ENCODE assay signal across 35 cellular contexts in genomic region chr1:89322402-89322801, GRCh38. TPM values are rescaled to one million over a fixed set of nuclear protein-coding genes. Genes with fewer than 3 reads are reported as not detected.
"Had no signal": no experiment of that assay in that cellular context is flagged by ENCODE, and none has a peak within 500 bp of the region (broad histone marks: within the 10 kb centered on the region; RNA-seq: fewer than 3 reads in every experiment).

No MANE protein-coding gene starts in this region.

- H3K9me3 ChIP-seq: adrenal gland, colonic mucosa, esophagus squamous epithelium had no signal

- H3K4me1 ChIP-seq: adrenal gland, breast epithelium, colonic mucosa, esophagus squamous epithelium had no signal

- ATAC-seq: activated CD4-positive, alpha-beta T cell treated with anti-CD3 and anti-CD28 coated beads for 36 hours; activated CD8-positive, alpha-beta memory T cell treated with anti-CD3 and anti-CD28 coated beads, Interleukin-2, amount 10 ng/mL, durations not matched to agents 7 days and 5 days; activated CD8-positive, alpha-beta T cell treated with anti-CD3 and anti-CD28 coated beads, Interleukin-2, amount 10 ng/mL, durations not matched to agents 7 days and 5 days; activated naive CD8-positive, alpha-beta T cell treated with anti-CD3 and anti-CD28 coated beads, Interleukin-2, amount 50 U/mL, for 24 hours had no signal

- H3K27ac Mint-ChIP-seq: activated CD4-positive, alpha-beta memory T cell treated with anti-CD3 and anti-CD28 coated beads for 36 hours; activated CD4-positive, alpha-beta T cell treated with anti-CD3 and anti-CD28 coated beads for 36 hours; activated CD4-positive, alpha-beta T cell treated with anti-CD3 and anti-CD28 coated beads, Interleukin-2, amount 10 ng/mL, durations not matched to agents 24 days and 14 days; activated CD8-positive, alpha-beta memory T cell treated with anti-CD3 and anti-CD28 coated beads, Interleukin-2, amount 10 ng/mL, durations not matched to agents 7 days and 5 days; activated CD8-positive, alpha-beta T cell treated with anti-CD3 and anti-CD28 coated beads, Interleukin-2, amount 10 ng/mL, durations not matched to agents 7 days and 5 days; activated naive CD4-positive, alpha-beta T cell treated with anti-CD3 and anti-CD28 coated beads for 36 hours; activated naive CD4-positive, alpha-beta T cell treated with anti-CD3 and anti-CD28 coated beads, Interleukin-2, amount 50 U/mL, for 24 hours; activated naive CD8-positive, alpha-beta T cell treated with anti-CD3 and anti-CD28 coated beads for 36 hours; activated naive CD8-positive, alpha-beta T cell treated with anti-CD3 and anti-CD28 coated beads, Interleukin-2, amount 50 U/mL, for 24 hours; activated T-helper 1 cell treated with anti-CD3 and anti-CD28 coated beads, Interleukin-12 subunit alpha, Interleukin-12 subunit beta, Interleukin-2, Interleukin-4 antibody, amounts not matched to agents 30 ng/mL and 10 ng/mL and 1 ng/mL, durations not matched to agents 14 hours and 24 hours and 36 hours; activated T-helper 2 cell treated with anti-CD3 and anti-CD28 coated beads, Interferon-gamma antibody, Interleukin-2, Interleukin-4, amounts not matched to agents 10 μg/mL and 5 μg/mL and 100 μg/mL, durations not matched to agents 14 hours and 24 hours and 36 hours; brain had no signal

- H3K36me3 ChIP-seq: adrenal gland, breast epithelium, colonic mucosa, esophagus squamous epithelium had no signal

- H3K4me3 Mint-ChIP-seq: activated CD4-positive, alpha-beta memory T cell treated with anti-CD3 and anti-CD28 coated beads for 36 hours; activated CD4-positive, alpha-beta T cell treated with anti-CD3 and anti-CD28 coated beads for 36 hours; activated CD4-positive, alpha-beta T cell treated with anti-CD3 and anti-CD28 coated beads, Interleukin-2, amount 10 ng/mL, durations not matched to agents 24 days and 14 days; activated CD8-positive, alpha-beta memory T cell treated with anti-CD3 and anti-CD28 coated beads, Interleukin-2, amount 10 ng/mL, durations not matched to agents 7 days and 5 days; activated CD8-positive, alpha-beta T cell treated with anti-CD3 and anti-CD28 coated beads, Interleukin-2, amount 10 ng/mL, durations not matched to agents 7 days and 5 days; activated naive CD4-positive, alpha-beta T cell treated with anti-CD3 and anti-CD28 coated beads for 36 hours; activated naive CD4-positive, alpha-beta T cell treated with anti-CD3 and anti-CD28 coated beads, Interleukin-2, amount 50 U/mL, for 24 hours; activated naive CD8-positive, alpha-beta T cell treated with anti-CD3 and anti-CD28 coated beads for 36 hours; activated naive CD8-positive, alpha-beta T cell treated with anti-CD3 and anti-CD28 coated beads, Interleukin-2, amount 50 U/mL, for 24 hours; activated T-helper 1 cell treated with anti-CD3 and anti-CD28 coated beads, Interleukin-12 subunit alpha, Interleukin-12 subunit beta, Interleukin-2, Interleukin-4 antibody, amounts not matched to agents 30 ng/mL and 10 ng/mL and 1 ng/mL, durations not matched to agents 14 hours and 24 hours and 36 hours; brain had no signal

- H3K27me3 ChIP-seq: adrenal gland, breast epithelium, colonic mucosa, esophagus squamous epithelium had no signal

- DNase-seq: activated CD4-positive, alpha-beta memory T cell treated with anti-CD3 and anti-CD28 coated beads for 36 hours; activated CD4-positive, alpha-beta T cell treated with anti-CD3 and anti-CD28 coated beads for 36 hours; activated CD4-positive, alpha-beta T cell treated with anti-CD3 and anti-CD28 coated beads, Interleukin-2, amount 10 ng/mL, durations not matched to agents 24 days and 14 days; activated CD4-positive, CD25-positive, alpha-beta regulatory T cell; activated CD4-positive, CD25-positive, alpha-beta regulatory T cell treated with anti-CD3 and anti-CD28 coated beads, Interleukin-2, amount 50 U/mL, for 72 hours; activated CD8-positive, alpha-beta memory T cell treated with anti-CD3 and anti-CD28 coated beads, Interleukin-2, amount 10 ng/mL, durations not matched to agents 7 days and 5 days; activated CD8-positive, alpha-beta memory T cell treated with anti-CD3 and anti-CD28 coated beads, Interleukin-2, amount 50 U/mL, for 4 hours; activated CD8-positive, alpha-beta T cell treated with anti-CD3 and anti-CD28 coated beads, Interleukin-2, amount 10 ng/mL, durations not matched to agents 7 days and 5 days; activated effector memory CD4-positive, alpha-beta T cell treated with anti-CD3 and anti-CD28 coated beads, Interleukin-2, amount 50 U/mL, for 16 hours; activated naive CD4-positive, alpha-beta T cell treated with anti-CD3 and anti-CD28 coated beads for 36 hours; activated naive CD8-positive, alpha-beta T cell treated with anti-CD3 and anti-CD28 coated beads for 36 hours; activated naive CD8-positive, alpha-beta T cell treated with anti-CD3 and anti-CD28 coated beads, Interleukin-2, amount 50 U/mL, for 24 hours; activated T-cell treated with anti-CD3 and anti-CD28 coated beads, Interleukin-2, amount 50 U/mL, for 1 hour; activated T-cell treated with anti-CD3 and anti-CD28 coated beads, Interleukin-2, amount 50 U/mL, for 48 hours; amygdala; aorta; caudate nucleus; colonic mucosa; effector CD8-positive, alpha-beta T cell; esophagus squamous epithelium; foreskin fibroblast; head of caudate nucleus; T-helper 2 cell had no signal

- H3K4me1 Mint-ChIP-seq: activated CD4-positive, alpha-beta T cell treated with anti-CD3 and anti-CD28 coated beads for 36 hours; activated CD8-positive, alpha-beta memory T cell treated with anti-CD3 and anti-CD28 coated beads, Interleukin-2, amount 10 ng/mL, durations not matched to agents 7 days and 5 days; activated naive CD8-positive, alpha-beta T cell treated with anti-CD3 and anti-CD28 coated beads for 36 hours; brain had no signal

- FAIRE-seq: endometrium, endothelial cell of umbilical vein, frontal cortex had no signal

- H3K27ac ChIP-seq: adrenal gland, breast epithelium, colonic mucosa, epithelial cell of prostate, esophagus squamous epithelium had no signal

- H3K27me3 Mint-ChIP-seq: activated CD4-positive, alpha-beta memory T cell treated with anti-CD3 and anti-CD28 coated beads for 36 hours; activated CD4-positive, alpha-beta T cell treated with anti-CD3 and anti-CD28 coated beads for 36 hours; activated CD4-positive, alpha-beta T cell treated with anti-CD3 and anti-CD28 coated beads, Interleukin-2, amount 10 ng/mL, durations not matched to agents 24 days and 14 days; activated CD8-positive, alpha-beta memory T cell treated with anti-CD3 and anti-CD28 coated beads, Interleukin-2, amount 10 ng/mL, durations not matched to agents 7 days and 5 days; activated naive CD4-positive, alpha-beta T cell treated with anti-CD3 and anti-CD28 coated beads, Interleukin-2, amount 50 U/mL, for 24 hours; activated naive CD8-positive, alpha-beta T cell treated with anti-CD3 and anti-CD28 coated beads for 36 hours; activated naive CD8-positive, alpha-beta T cell treated with anti-CD3 and anti-CD28 coated beads, Interleukin-2, amount 50 U/mL, for 24 hours; brain had no signal

- H3K4me3 ChIP-seq: adrenal gland, breast epithelium, colonic mucosa, esophagus squamous epithelium had no signal

- H3K36me3 Mint-ChIP-seq: brain had no signal

RNA-seq across cellular contexts. Expression of gene GBP6, which starts 41.5 kb away (rescaled TPM):
- total RNA-seq: activated T-helper 2 cell treated with anti-CD3 and anti-CD28 coated beads, Interferon-gamma antibody, Interleukin-2, Interleukin-4, amounts not matched to agents 10 μg/mL and 5 μg/mL and 100 μg/mL, durations not matched to agents 14 hours and 24 hours and 36 hours; aorta; colonic mucosa; dermis microvascular lymphatic vessel endothelial cell; endothelial cell of umbilical vein had no signal
- polyA plus RNA-seq: endothelial cell of umbilical vein had no signal

RNA-seq across cellular contexts. Expression of gene GBP5, which starts 49.7 kb away (rescaled TPM):
- polyA plus RNA-seq: endothelial cell of umbilical vein, fibroblast of lung had no signal
